ENCODE assay signal across 8 cellular contexts in genomic region chr18:57585421-57585820, GRCh38. TPM values are rescaled to one million over a fixed set of nuclear protein-coding genes. Genes with fewer than 3 reads are reported as not detected.
DNase-seq lines count a peak whose midpoint lies in the region; ATAC-seq and TF ChIP-seq lines count a peak whose summit lies in the region.

No MANE protein-coding gene starts in this region.

- H3K36me3 ChIP-seq in mammary epithelial cell (ENCODE audit: insufficient read depth, low read length) (no peaks in the 10 kb centered on the region), Peyer's patch (no peaks in the 10 kb centered on the region)

- no peaks in the 10 kb centered on the region for H3K9me3 ChIP-seq in mammary epithelial cell (replicated peaks; ENCODE audit: insufficient read depth, low read length)
- H3K9me3 ChIP-seq in Peyer's patch, result no peaks in the 10 kb centered on the region

- peak overlapping the region; percentile 71 for H3K9ac ChIP-seq in mammary epithelial cell (ENCODE audit: insufficient read depth, low read length)

- dilution Hi-C loops in mammary epithelial cell (cut with HindIII; ENCODE audit: low sequenced_read_pairs), result no loop called here

- H3K79me2 ChIP-seq in mammary epithelial cell (ENCODE audit: insufficient read depth, low read length), result peaks cover 8% of the 10 kb centered on the region

- H4K20me1 ChIP-seq in mammary epithelial cell (ENCODE audit: insufficient read depth, low read length), result no peaks in the 10 kb centered on the region

- no peak overlapping the region for H3K27ac Mint-ChIP-seq in IgD-negative memory B cell

- H3K27ac ChIP-seq in mammary epithelial cell (ENCODE audit: insufficient read depth, low read depth, low read length) (no peak overlapping the region), Peyer's patch (no peak overlapping the region)

- no peaks in the 10 kb centered on the region for H3K27me3 Mint-ChIP-seq in IgD-negative memory B cell

- DNase-seq in AG09309 (ENCODE audit: low read depth) (no peak), mammary epithelial cell (peak; percentile 53), midbrain (lab: John Stamatoyannopoulos, UW) (peak; percentile 55), Peyer's patch (no peak)

- peak overlapping the region; percentile 74; the same call in 1 of the 2 replicates for H3K4me3 ChIP-seq in AG09309 (ENCODE audit: control insufficient read depth, low read depth, low read length)
- peak overlapping the region; percentile 63 to 80 (median 71) for H3K4me3 ChIP-seq in mammary epithelial cell (replicated peaks in 1 of 3; ENCODE audit: insufficient read depth in 1 of 3, low read depth in 2 of 3, low read length in 3 of 3)
- peak overlapping the region in 2 of 4 donors; percentile 80 to 97 for H3K4me3 ChIP-seq in Peyer's patch

- no peak for TF ChIP-seq POLR2A in Peyer's patch (IDR thresholded peaks at IDR 0.05)

- CTCF ChIA-PET in mammary epithelial cell (lab: Charles Lee; ENCODE audit: low non-redundant PET), result interaction anchor here (0.6 kb wide), 1 partner anchor 842 kb away, joined by 3 read pairs; no protein-coding TSS in a partner anchor

- in situ Hi-C loops in mammary epithelial cell (cut with MboI; ENCODE audit: low sequenced_read_pairs in 2 of 2), result no loop called here

- H3K4me1 ChIP-seq in mammary epithelial cell (ENCODE audit: insufficient read depth, low read length) (peaks cover 9% of the 10 kb centered on the region), Peyer's patch (peaks cover 0 to 11% (median 4%) of the 10 kb centered on the region in 4 donors)

- H3K27me3 ChIP-seq in mammary epithelial cell (ENCODE audit: insufficient read depth, low read length), result no peaks in the 10 kb centered on the region
- H3K27me3 ChIP-seq in Peyer's patch, result no peaks in the 10 kb centered on the region

- intact Hi-C loops in mammary epithelial cell (cut with micrococcal nuclease), result no loop called here

- peak overlapping the region; percentile 84 to 97 (median 90) for H3K4me3 Mint-ChIP-seq in IgD-negative memory B cell

- no peak for TF ChIP-seq CTCF in AG09309 (IDR thresholded peaks at IDR 0.05; ENCODE audit: control insufficient read depth, insufficient read depth, low read depth, low read length, missing control alignments)
- no peak for TF ChIP-seq CTCF in mammary epithelial cell (conservative IDR thresholded peaks at IDR 0.05 in 1 of 2, IDR thresholded peaks at IDR 0.05 in 1 of 2; ENCODE audit: extremely low read depth in 1 of 2, insufficient read depth in 1 of 2, low read depth in 1 of 2, low read length in 2 of 2)
- no peak for TF ChIP-seq CTCF in Peyer's patch (IDR thresholded peaks at IDR 0.05)

- TSS peak; percentile 24 for BruUV-seq in mammary epithelial cell (replicated peaks; lab: Mats Ljungman, UMichigan)

- H2AFZ ChIP-seq in mammary epithelial cell (ENCODE audit: low read depth, low read length), result peak overlapping the region; percentile 95

- peaks cover 13 to 27% (median 16%) of the 10 kb centered on the region in 3 donors for H3K4me1 Mint-ChIP-seq in IgD-negative memory B cell

- H3K36me3 Mint-ChIP-seq in IgD-negative memory B cell, result no peaks in the 10 kb centered on the region

- 38% methylated on average over 9 of the region's 9 CpGs for WGBS in mammary epithelial cell (ENCODE audit: low coverage, missing lambda C conversion rate)

- ATAC-seq in GM21717 (IDR thresholded peaks at IDR 0.05; ENCODE audit: unreplicated experiment), result no peak
- no peak for ATAC-seq in HG03521 (IDR thresholded peaks at IDR 0.05; ENCODE audit: unreplicated experiment)
- ATAC-seq in GM18502 (IDR thresholded peaks at IDR 0.05; ENCODE audit: poor library complexity, unreplicated experiment), result no peak

- H3K4me2 ChIP-seq in mammary epithelial cell (ENCODE audit: insufficient read depth, low read depth, low read length), result peak overlapping the region; percentile 85

- no peaks in the 10 kb centered on the region for H3K9me3 Mint-ChIP-seq in IgD-negative memory B cell

RNA-seq across cellular contexts. Expression of gene FECH, which starts 1.1 kb away (rescaled TPM):
- 13.2 TPM for polyA plus RNA-seq in IgD-negative memory B cell
- 10 to 100 TPM; 23.1 to 63.0 TPM for total RNA-seq in mammary epithelial cell
- 34.0 TPM for polyA plus RNA-seq in mammary epithelial cell
- polyA minus RNA-seq in mammary epithelial cell, result 14.2 TPM
- 10 to 100 TPM; 19.3 to 25.0 (median 21.9) TPM for total RNA-seq in Peyer's patch

RNA-seq across cellular contexts. Expression of gene NARS1, which starts 36.2 kb away (rescaled TPM):
- polyA plus RNA-seq in IgD-negative memory B cell, result 45.0 TPM
- total RNA-seq in mammary epithelial cell, result 100 to 1,000 TPM; 169 to 171 TPM
- 106 TPM for polyA plus RNA-seq in mammary epithelial cell
- 141 TPM for polyA minus RNA-seq in mammary epithelial cell
- 100 to 1,000 TPM; 108 to 170 (median 129) TPM for total RNA-seq in Peyer's patch

Comparison
In these comparisons a context has a peak if more than half of its experiments do, and no peak if none do; other contexts are left out.
1. DNase-seq: peak in mammary epithelial cell (single experiment) and midbrain (single experiment); none in AG09309 (single experiment) and Peyer's patch (0 of 3).